Comparison of ENCODE assay signal across 9 cellular contexts in genomic region chr22:38267086-38267485, GRCh38. TPM values are rescaled to one million over a fixed set of nuclear protein-coding genes. Genes with fewer than 3 reads are reported as not detected.
DNase-seq lines count a peak whose midpoint lies in the region; ATAC-seq and TF ChIP-seq lines count a peak whose summit lies in the region.
"Had no signal": no experiment of that assay in that cellular context is flagged by ENCODE, and none has a peak within 500 bp of the region (broad histone marks: within the 10 kb centered on the region; RNA-seq: fewer than 3 reads in every experiment).

No MANE protein-coding gene starts in this region.

- POLR2A ChIA-PET in PC-9 (lab: Charles Lee; ENCODE audit: unreplicated experiment), result interaction anchor here (0.6 kb wide), 1 partner anchor 144 kb away, joined by 4 read pairs; no protein-coding TSS in a partner anchor

- no peak for ATAC-seq in GM18505 (IDR thresholded peaks at IDR 0.05; ENCODE audit: unreplicated experiment)

- H3K9me2 ChIP-seq in PC-9 (ENCODE audit: insufficient read depth), result no peaks in the 10 kb centered on the region

- peaks cover 97% of the 10 kb centered on the region for H4K20me1 ChIP-seq in PC-9 (ENCODE audit: insufficient read depth)

- H3K9ac ChIP-seq in endodermal cell (ENCODE audit: extremely low read depth, low read length, poor library complexity, severe bottlenecking), result no peak overlapping the region
- H3K9ac ChIP-seq: KMS-11 had no signal

- TF ChIP-seq CTCF in PC-9 (conservative IDR thresholded peaks at IDR 0.05) (no peak), right atrium auricular region (IDR thresholded peaks at IDR 0.05) (no peak), endodermal cell (conservative IDR thresholded peaks at IDR 0.05) (no peak)

- CTCF ChIA-PET in PC-9 (lab: Charles Lee), result interaction anchor here (0.7 kb wide), 1 partner anchor 182 kb away, joined by 7 read pairs; no protein-coding TSS in a partner anchor

- 82 to 98% methylated on average over 2 to 4 of the region's 4 CpGs for WGBS in endodermal cell (ENCODE audit: insufficient coverage in 1 of 2, insufficient read length in 1 of 2), 2 experiments

- peak overlapping the region; percentile 76 for H3K27ac Mint-ChIP-seq in stimulated activated naive CD8-positive, alpha-beta T cell treated with anti-CD3 and anti-CD28 coated beads, Interleukin-15, Interleukin-2, amounts not matched to agents 100 ng/mL and 50 ng/mL, for 24 hours
- H3K27ac Mint-ChIP-seq in endodermal cell, result no peak overlapping the region

- H3K4me2 ChIP-seq in PC-9, result no peak overlapping the region
- H3K4me2 ChIP-seq: KMS-11 had no signal

- no TSS peak for BruUV-seq in PC-9 (replicated peaks; lab: Mats Ljungman, UMichigan)

- H3K9me3 Mint-ChIP-seq in stimulated activated naive CD8-positive, alpha-beta T cell treated with anti-CD3 and anti-CD28 coated beads, Interleukin-15, Interleukin-2, amounts not matched to agents 100 ng/mL and 50 ng/mL, for 24 hours, result no peaks in the 10 kb centered on the region
- H3K9me3 Mint-ChIP-seq in endodermal cell, result no peaks in the 10 kb centered on the region

- 0 out of 2 replicates have a peak overlapping the region, but pooled peaks have one; percentile 2 for H3K27ac ChIP-seq in PC-9
- peak overlapping the region; percentile 72 to 91 for H3K27ac ChIP-seq in right atrium auricular region
- H3K27ac ChIP-seq in endodermal cell (ENCODE audit: low read depth, low read length), result no peak overlapping the region
- H3K27ac ChIP-seq: KMS-11 had no signal

- H3K36me3 ChIP-seq in PC-9 (ENCODE audit: low read depth) (peaks cover 38% of the 10 kb centered on the region), right atrium auricular region (peaks cover 8% of the 10 kb centered on the region), endodermal cell (ENCODE audit: control insufficient read depth, insufficient read depth, low read length) (peaks cover 22% of the 10 kb centered on the region)

- no peak for DNase-seq in PC-9
- peak; percentile 15 for DNase-seq in activated T-helper 9 cell treated with anti-CD3 and anti-CD28 coated beads, Interleukin-2, amount 50 U/mL, for 16 hours (ENCODE audit: low read depth)
- peak; percentile 83 for DNase-seq in right atrium auricular region (ENCODE audit: low spot score)
- no peak for DNase-seq in dedifferentiated amniotic fluid mesenchymal stem cell (ENCODE audit: extremely low spot score)
- DNase-seq in endodermal cell, result no peak
- no peak for DNase-seq in DMS 273 treated with DMSO at 0.1 percent for 48 hours (lab: John Stamatoyannopoulos, UW)

- H3K9me3 ChIP-seq in PC-9 (ENCODE audit: insufficient read depth, low read depth) (no peaks in the 10 kb centered on the region), right atrium auricular region (no peaks in the 10 kb centered on the region), endodermal cell (ENCODE audit: control insufficient read depth, low read length) (no peaks in the 10 kb centered on the region)

- peaks cover 100% of the 10 kb centered on the region for H3K79me2 ChIP-seq in PC-9 (ENCODE audit: low read depth)

- peaks cover 65% of the 10 kb centered on the region for H3K4me1 Mint-ChIP-seq in stimulated activated naive CD8-positive, alpha-beta T cell treated with anti-CD3 and anti-CD28 coated beads, Interleukin-15, Interleukin-2, amounts not matched to agents 100 ng/mL and 50 ng/mL, for 24 hours (ENCODE audit: low read depth)
- peaks cover 16% of the 10 kb centered on the region for H3K4me1 Mint-ChIP-seq in endodermal cell

- H3K36me3 Mint-ChIP-seq in stimulated activated naive CD8-positive, alpha-beta T cell treated with anti-CD3 and anti-CD28 coated beads, Interleukin-15, Interleukin-2, amounts not matched to agents 100 ng/mL and 50 ng/mL, for 24 hours (ENCODE audit: low read depth), result peaks cover 4% of the 10 kb centered on the region
- peaks cover 19% of the 10 kb centered on the region for H3K36me3 Mint-ChIP-seq in endodermal cell (ENCODE audit: low read depth)

- no peak for TF ChIP-seq POLR2A in GM18505 (IDR thresholded peaks at IDR 0.05; ENCODE audit: borderline replicate concordance, extremely low read depth, insufficient read depth, insufficient read length)

- no peak overlapping the region for H3K4me3 ChIP-seq in PC-9
- H3K4me3 ChIP-seq in right atrium auricular region, result no peak overlapping the region
- H3K4me3 ChIP-seq in endodermal cell (ENCODE audit: low read length), result no peak overlapping the region

- no peak overlapping the region for H2AFZ ChIP-seq in PC-9

- H3K4me1 ChIP-seq in PC-9 (replicated peaks; ENCODE audit: insufficient read depth), result peaks cover 29% of the 10 kb centered on the region
- H3K4me1 ChIP-seq in right atrium auricular region, result peaks cover 0 to 86% of the 10 kb centered on the region in 2 donors
- peaks cover 3% of the 10 kb centered on the region for H3K4me1 ChIP-seq in endodermal cell (ENCODE audit: control insufficient read depth, insufficient read depth, low read length)

- H3K27me3 ChIP-seq in PC-9 (ENCODE audit: insufficient read depth, low read depth), result no peaks in the 10 kb centered on the region
- H3K27me3 ChIP-seq in right atrium auricular region, result no peaks in the 10 kb centered on the region
- no peaks in the 10 kb centered on the region for H3K27me3 ChIP-seq in endodermal cell (ENCODE audit: control insufficient read depth, insufficient read depth, low read length, poor library complexity, severe bottlenecking)

- peaks cover 30% of the 10 kb centered on the region; the same call in 1 of the 2 replicates for H3F3A ChIP-seq in PC-9 (ENCODE audit: insufficient read depth, low read depth)

- intact Hi-C loops in PC-9 (cut with micrococcal nuclease; ENCODE audit: unreplicated experiment), result no loop called here

- H3K4me3 Mint-ChIP-seq in stimulated activated naive CD8-positive, alpha-beta T cell treated with anti-CD3 and anti-CD28 coated beads, Interleukin-15, Interleukin-2, amounts not matched to agents 100 ng/mL and 50 ng/mL, for 24 hours, result no peak overlapping the region
- H3K4me3 Mint-ChIP-seq in endodermal cell, result no peak overlapping the region

- H3K27me3 Mint-ChIP-seq in stimulated activated naive CD8-positive, alpha-beta T cell treated with anti-CD3 and anti-CD28 coated beads, Interleukin-15, Interleukin-2, amounts not matched to agents 100 ng/mL and 50 ng/mL, for 24 hours, result no peaks in the 10 kb centered on the region
- no peaks in the 10 kb centered on the region for H3K27me3 Mint-ChIP-seq in endodermal cell (ENCODE audit: insufficient read depth)

RNA-seq across cellular contexts. Expression of gene TMEM184B, which starts 5.7 kb away (rescaled TPM):
- total RNA-seq in PC-9 (2021) (185 and 192 TPM in 2 replicates), right atrium auricular region (10 to 100 TPM; 51.2 to 76.1 TPM), endodermal cell (10 to 100 TPM; 55.4 to 57.6 TPM)
- 56.1 TPM for polyA plus RNA-seq in endodermal cell (2013, experiment 1 of 2)
- 47.2 TPM for polyA plus RNA-seq in endodermal cell (2013, experiment 2 of 2)

RNA-seq across cellular contexts. Expression of gene CSNK1E, which starts 50.1 kb away (rescaled TPM):
- total RNA-seq in PC-9 (2021) (331 and 348 TPM in 2 replicates), right atrium auricular region (10 to 100 TPM; 41.8 to 78.8 TPM), endodermal cell (100 to 1,000 TPM; 224 to 229 TPM)
- 167 TPM for polyA plus RNA-seq in endodermal cell (2013, experiment 1 of 2)
- 148 TPM for polyA plus RNA-seq in endodermal cell (2013, experiment 2 of 2)

Comparison
In these comparisons a context has a peak if more than half of its experiments do, and no peak if none do; other contexts are left out.
1. DNase-seq: peak in activated T-helper 9 cell treated with anti-CD3 and anti-CD28 coated beads, Interleukin-2, amount 50 U/mL, for 16 hours (single experiment) and right atrium auricular region (single experiment); none in PC-9 (0 of 2), dedifferentiated amniotic fluid mesenchymal stem cell (single experiment), endodermal cell (single experiment) and DMS 273 treated with DMSO at 0.1 percent for 48 hours (single experiment).